Comparison of ENCODE assay signal across 5 cellular contexts in the genomic region with DNA sequence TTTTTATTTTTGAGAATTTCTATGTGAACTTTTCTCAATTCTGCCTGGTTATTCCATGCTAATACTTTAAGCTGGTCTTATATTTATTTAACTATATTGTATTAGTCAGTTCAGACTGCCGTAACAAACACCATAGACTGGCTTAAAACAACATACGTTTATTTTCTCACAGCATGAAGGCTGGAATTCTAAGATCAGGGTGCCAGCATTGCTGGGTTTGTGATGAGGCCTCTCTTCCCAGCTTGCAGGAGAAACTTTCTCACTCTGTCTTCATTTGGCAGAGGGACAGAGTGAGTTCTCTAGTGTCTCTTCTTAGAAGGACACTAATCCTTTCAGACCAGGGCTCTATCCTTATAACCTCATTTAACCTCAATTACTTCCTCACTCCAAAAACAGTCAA. TPM values are rescaled to one million over a fixed set of nuclear protein-coding genes. Genes with fewer than 3 reads are reported as not detected.
"Had no signal": no experiment of that assay in that cellular context is flagged by ENCODE, and none has a peak within 500 bp of the region (broad histone marks: within the 10 kb centered on the region; RNA-seq: fewer than 3 reads in every experiment).

No MANE protein-coding gene starts in this region.

- DNase-seq: IMR-90, KBM-7 had no signal

- H3K4me3 ChIP-seq: K562 had no signal

- H3K27ac ChIP-seq: HL-60 had no signal

RNA-seq across cellular contexts. Expression of a gene that starts 16.2 kb away (rescaled TPM):
- polyA plus RNA-seq: IgD-negative memory B cell had no signal
